Comparison of ENCODE assay signal across 20 cellular contexts in the genomic region with DNA sequence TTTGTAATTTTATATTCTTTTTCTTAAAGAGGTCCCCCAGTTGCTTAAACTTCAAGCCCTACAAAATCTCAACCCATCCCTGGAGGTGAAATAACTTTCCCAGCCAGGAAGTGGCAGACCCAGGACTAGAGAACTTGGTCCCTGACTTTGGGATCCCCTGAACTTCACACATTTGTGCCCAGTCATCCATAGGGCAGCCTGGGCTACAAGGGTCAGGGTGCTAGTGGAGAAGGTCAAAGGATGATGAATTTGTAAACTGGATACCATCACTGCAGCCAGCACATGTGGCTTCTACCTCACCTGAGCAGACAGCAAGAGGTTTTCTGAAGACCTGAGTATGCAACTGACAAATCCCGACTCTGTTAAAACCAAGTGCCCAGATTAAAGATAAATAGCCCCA. TPM values are rescaled to one million over a fixed set of nuclear protein-coding genes. Genes with fewer than 3 reads are reported as not detected.
DNase-seq lines count a peak whose midpoint lies in the region; ATAC-seq, FAIRE-seq and TF ChIP-seq lines count a peak whose summit lies in the region.
"Had no signal": no experiment of that assay in that cellular context is flagged by ENCODE, and none has a peak within 500 bp of the region (broad histone marks: within the 10 kb centered on the region; RNA-seq: fewer than 3 reads in every experiment).

No MANE protein-coding gene starts in this region.

- H3K9ac ChIP-seq in DND-41 (ENCODE audit: low read depth, low read length) (peak overlapping the region; percentile 20; the same call in 1 of the 2 replicates), K562 (ENCODE audit: insufficient read depth in 1 of 2, low read depth in 2 of 2, low read length in 2 of 2) (no peak overlapping the region)
- H3K9ac ChIP-seq: BLaER1 had no signal

- H3K27me3 Mint-ChIP-seq in activated CD8-positive, alpha-beta T cell treated with anti-CD3 and anti-CD28 coated beads, Interleukin-2, amount 10 ng/mL, durations not matched to agents 7 days and 5 days (ENCODE audit: low read depth): no peaks in the 10 kb centered on the region
- H3K27me3 Mint-ChIP-seq in activated CD8-positive, alpha-beta T cell treated with anti-CD3 and anti-CD28 coated beads for 36 hours: no peaks in the 10 kb centered on the region

- no peak overlapping the region for H3K4me3 ChIP-seq in DND-41 (ENCODE audit: low read depth in 1 of 2, low read length in 2 of 2)
- H3K4me3 ChIP-seq in K562: no peak overlapping the region
- no peak overlapping the region for H3K4me3 ChIP-seq in lung
- H3K4me3 ChIP-seq: BLaER1 had no signal

- POLR2A ChIA-PET in activated CD8-positive, alpha-beta T cell treated with anti-CD3 and anti-CD28 coated beads, Interleukin-2, amount 10 ng/mL, durations not matched to agents 7 days and 5 days (lab: Charles Lee): no interaction called here
- POLR2A ChIA-PET in activated CD8-positive, alpha-beta T cell treated with anti-CD3 and anti-CD28 coated beads for 36 hours (lab: Charles Lee): no interaction called here
- POLR2A ChIA-PET in K562 (lab: Yijun Ruan, JAX): interaction anchor here (0.6 kb wide), 1 partner anchor 14 kb away, joined by 3 read pairs; no protein-coding TSS in a partner anchor

- H3K4me2 ChIP-seq in DND-41 (ENCODE audit: insufficient read depth, low read length) (no peak overlapping the region), K562 (ENCODE audit: insufficient read depth, low read length) (no peak overlapping the region)
- H3K4me2 ChIP-seq: BLaER1 had no signal

- ATAC-seq in activated CD8-positive, alpha-beta T cell treated with anti-CD3 and anti-CD28 coated beads, Interleukin-2, amount 10 ng/mL, durations not matched to agents 7 days and 5 days: no peak
- ATAC-seq in activated CD8-positive, alpha-beta T cell treated with anti-CD3 and anti-CD28 coated beads for 36 hours: no peak
- ATAC-seq in DND-41 (ENCODE audit: insufficient read depth, low read depth) (no peak), K562 (no peak), lung (ENCODE audit: insufficient read depth, low FRiP score) (no peak), HG03159 (IDR thresholded peaks at IDR 0.05; ENCODE audit: unreplicated experiment) (no peak), HG03521 (IDR thresholded peaks at IDR 0.05; ENCODE audit: unreplicated experiment) (no peak)

- H2AFZ ChIP-seq in DND-41 (ENCODE audit: low read depth, low read length) (no peak overlapping the region), K562 (ENCODE audit: low read depth, low read length) (no peak overlapping the region; the same call in 1 of the 2 replicates)

- H3K9me3 Mint-ChIP-seq in activated CD8-positive, alpha-beta T cell treated with anti-CD3 and anti-CD28 coated beads, Interleukin-2, amount 10 ng/mL, durations not matched to agents 7 days and 5 days (ENCODE audit: insufficient read depth): no peaks in the 10 kb centered on the region
- H3K9me3 Mint-ChIP-seq in activated CD8-positive, alpha-beta T cell treated with anti-CD3 and anti-CD28 coated beads for 36 hours: no peaks in the 10 kb centered on the region
- H3K9me3 Mint-ChIP-seq: CD14-positive monocyte; CD4-positive, alpha-beta memory T cell; H9 had no signal

- TF ChIP-seq POLR2A in K562 (conservative IDR thresholded peaks at IDR 0.05): no peak

- peaks cover 98% of the 10 kb centered on the region for H3K4me1 ChIP-seq in DND-41 (ENCODE audit: insufficient read depth, low read length)
- peaks cover 3 to 28% of the 10 kb centered on the region in 2 experiments; a peak in 4 of 5 replicates for H3K4me1 ChIP-seq in K562 (replicated peaks in 1 of 2; ENCODE audit: control insufficient read depth in 2 of 2, insufficient read depth in 2 of 2, low read length in 2 of 2)
- peaks cover 12 to 15% of the 10 kb centered on the region in 2 donors for H3K4me1 ChIP-seq in lung (ENCODE audit: control insufficient read depth in 2 of 2, insufficient read depth in 2 of 2, low read length in 2 of 2)

- H3K9me3 ChIP-seq in DND-41 (ENCODE audit: insufficient read depth, low read length, severe bottlenecking): no peaks in the 10 kb centered on the region
- no peaks in the 10 kb centered on the region for H3K9me3 ChIP-seq in K562 (replicated peaks; ENCODE audit: control insufficient read depth, insufficient read depth, low read depth, low read length)
- no peaks in the 10 kb centered on the region for H3K9me3 ChIP-seq in lung (ENCODE audit: control insufficient read depth in 2 of 2, insufficient read depth in 1 of 2, low read length in 1 of 2)
- H3K9me3 ChIP-seq: BLaER1 had no signal

- CTCF ChIA-PET in activated CD8-positive, alpha-beta T cell treated with anti-CD3 and anti-CD28 coated beads, Interleukin-2, amount 10 ng/mL, durations not matched to agents 7 days and 5 days (lab: Charles Lee): no interaction called here
- CTCF ChIA-PET in activated CD8-positive, alpha-beta T cell treated with anti-CD3 and anti-CD28 coated beads for 36 hours (lab: Charles Lee): interaction anchor here (1.6 kb wide), 1 partner anchor 21 kb away, joined by 5 read pairs; no protein-coding TSS in a partner anchor
- CTCF ChIA-PET in K562 (lab: Yijun Ruan, JAX; ENCODE audit: low intra/inter-chr PET ratio): no interaction called here

- H4K20me1 ChIP-seq in DND-41 (ENCODE audit: insufficient read depth, low read length): no peaks in the 10 kb centered on the region
- H4K20me1 ChIP-seq in K562 (replicated peaks; ENCODE audit: control insufficient read depth, insufficient read depth, low read length): no peaks in the 10 kb centered on the region
- H4K20me1 ChIP-seq: BLaER1 had no signal

- H3K27ac ChIP-seq in DND-41 (ENCODE audit: low read length) (peak overlapping the region; percentile 80), K562 (ENCODE audit: extremely low read depth, low read depth, low read length) (no peak overlapping the region), lung (ENCODE audit: low read depth in 1 of 2, low read length in 1 of 2) (no peak overlapping the region)
- H3K27ac ChIP-seq: BLaER1, HL-60 had no signal

- in situ Hi-C loops in K562 (cut with MboI): no loop called here

- no peak overlapping the region for H3K4me3 Mint-ChIP-seq in activated CD8-positive, alpha-beta T cell treated with anti-CD3 and anti-CD28 coated beads, Interleukin-2, amount 10 ng/mL, durations not matched to agents 7 days and 5 days
- H3K4me3 Mint-ChIP-seq in activated CD8-positive, alpha-beta T cell treated with anti-CD3 and anti-CD28 coated beads for 36 hours: no peak overlapping the region
- H3K4me3 Mint-ChIP-seq: CD14-positive monocyte; CD4-positive, alpha-beta memory T cell; H9 had no signal

- 5% methylated on average over 1 of the region's 1 CpG for WGBS in K562 (ENCODE audit: insufficient coverage, low coverage, missing lambda C conversion rate)
- 88 to 96% methylated on average over 1 of the region's 1 CpG for WGBS in lung, 2 donors

- peak overlapping the region; percentile 8 for H3K27ac Mint-ChIP-seq in activated CD8-positive, alpha-beta T cell treated with anti-CD3 and anti-CD28 coated beads, Interleukin-2, amount 10 ng/mL, durations not matched to agents 7 days and 5 days
- no peak overlapping the region for H3K27ac Mint-ChIP-seq in activated CD8-positive, alpha-beta T cell treated with anti-CD3 and anti-CD28 coated beads for 36 hours
- H3K27ac Mint-ChIP-seq: CD4-positive, alpha-beta memory T cell; H9 had no signal

- no peaks in the 10 kb centered on the region for H3K9me1 ChIP-seq in K562 (ENCODE audit: control insufficient read depth, insufficient read depth, low read length)

- intact Hi-C loops in activated CD8-positive, alpha-beta T cell treated with anti-CD3 and anti-CD28 coated beads for 36 hours (cut with micrococcal nuclease): no loop called here
- intact Hi-C loops in K562 (cut with micrococcal nuclease): no loop called here

- TF ChIP-seq CTCF in activated CD8-positive, alpha-beta T cell treated with anti-CD3 and anti-CD28 coated beads for 36 hours (IDR thresholded peaks at IDR 0.05): no peak
- TF ChIP-seq CTCF in DND-41 (IDR thresholded peaks at IDR 0.05; ENCODE audit: borderline replicate concordance, extremely low read depth, low read length, poor library complexity, severe bottlenecking): no peak
- no peak for TF ChIP-seq CTCF in K562 (IDR thresholded peaks at IDR 0.05 in 2 of 3, conservative IDR thresholded peaks at IDR 0.05 in 1 of 3; ENCODE audit: insufficient read depth in 2 of 3, low read depth in 1 of 3, low read length in 3 of 3)
- TF ChIP-seq CTCF in lung (IDR thresholded peaks at IDR 0.05; ENCODE audit: control extremely low read depth, extremely low read depth): no peak
- TF ChIP-seq CTCF in D721Med (IDR thresholded peaks at IDR 0.05; ENCODE audit: insufficient read depth, missing control alignments): no peak

- FAIRE-seq in K562 (lab: Jason Lieb, UNC): no peak
- FAIRE-seq in D721Med (lab: Jason Lieb, UNC): no peak
- FAIRE-seq: G401.6, GM12891, GM19239, H1 had no signal

- H3K36me3 ChIP-seq in DND-41 (ENCODE audit: insufficient read depth, low read length) (peaks cover 19% of the 10 kb centered on the region), K562 (ENCODE audit: control insufficient read depth, insufficient read depth, low read length) (no peaks in the 10 kb centered on the region), lung (ENCODE audit: control insufficient read depth in 2 of 2, insufficient read depth in 2 of 2, low read length in 2 of 2) (no peaks in the 10 kb centered on the region)
- H3K36me3 ChIP-seq: BLaER1 had no signal

- TF ChIP-seq RAD21 in K562 (CRISPR knock-in tag; conservative IDR thresholded peaks at IDR 0.05 in 1 of 2, IDR thresholded peaks at IDR 0.05 in 1 of 2): no peak

- H3K4me1 Mint-ChIP-seq in activated CD8-positive, alpha-beta T cell treated with anti-CD3 and anti-CD28 coated beads, Interleukin-2, amount 10 ng/mL, durations not matched to agents 7 days and 5 days (ENCODE audit: low read depth): peaks cover 44% of the 10 kb centered on the region
- peaks cover 32% of the 10 kb centered on the region for H3K4me1 Mint-ChIP-seq in activated CD8-positive, alpha-beta T cell treated with anti-CD3 and anti-CD28 coated beads for 36 hours (ENCODE audit: low read depth)

- BruUV-seq in K562 (replicated peaks; lab: Mats Ljungman, UMichigan): no TSS peak

- no peaks in the 10 kb centered on the region for H3K36me3 Mint-ChIP-seq in activated CD8-positive, alpha-beta T cell treated with anti-CD3 and anti-CD28 coated beads, Interleukin-2, amount 10 ng/mL, durations not matched to agents 7 days and 5 days (ENCODE audit: low read depth)
- no peaks in the 10 kb centered on the region for H3K36me3 Mint-ChIP-seq in activated CD8-positive, alpha-beta T cell treated with anti-CD3 and anti-CD28 coated beads for 36 hours (ENCODE audit: low read depth)
- H3K36me3 Mint-ChIP-seq: CD14-positive monocyte; CD4-positive, alpha-beta memory T cell had no signal

- peaks cover 98% of the 10 kb centered on the region for H3K79me2 ChIP-seq in DND-41 (ENCODE audit: insufficient read depth, low read length)
- H3K79me2 ChIP-seq in K562 (ENCODE audit: control insufficient read depth, insufficient read depth, low read length): no peaks in the 10 kb centered on the region

- no peak for DNase-seq in activated CD8-positive, alpha-beta T cell treated with anti-CD3 and anti-CD28 coated beads, Interleukin-2, amount 10 ng/mL, durations not matched to agents 7 days and 5 days
- DNase-seq in activated CD8-positive, alpha-beta T cell treated with anti-CD3 and anti-CD28 coated beads for 36 hours: no peak
- DNase-seq in DND-41: peak; percentile 8
- no peak for DNase-seq in K562 (ENCODE audit: extremely low read depth in 1 of 4, low spot score in 3 of 4)
- DNase-seq in lung (ENCODE audit: low spot score): peak; percentile 11
- DNase-seq in D721Med (ENCODE audit: insufficient read length, low spot score): no peak
- DNase-seq: 8988T; CD4-positive, alpha-beta memory T cell; DMS 273 treated with DMSO at 0.1 percent for 48 hours; DMS53; H9 had no signal

- H3K27me3 ChIP-seq in DND-41 (ENCODE audit: insufficient read depth, low read length, poor library complexity): no peaks in the 10 kb centered on the region
- no peaks in the 10 kb centered on the region for H3K27me3 ChIP-seq in K562 (ENCODE audit: control insufficient read depth in 2 of 2, insufficient read depth in 2 of 2, low read length in 2 of 2)
- no peaks in the 10 kb centered on the region for H3K27me3 ChIP-seq in lung (ENCODE audit: control insufficient read depth, insufficient read depth)
- H3K27me3 ChIP-seq: BLaER1 had no signal

- TF ChIP-seq EP300 in K562 (IDR thresholded peaks at IDR 0.05; ENCODE audit: low read length): no peak

RNA-seq across cellular contexts. Expression of a gene that starts 31.4 kb away (rescaled TPM):
- total RNA-seq in activated CD8-positive, alpha-beta T cell treated with anti-CD3 and anti-CD28 coated beads, Interleukin-2, amount 10 ng/mL, durations not matched to agents 7 days and 5 days: 10 to 100 TPM; 10.8 to 11.8 TPM
- total RNA-seq in activated CD8-positive, alpha-beta T cell treated with anti-CD3 and anti-CD28 coated beads for 36 hours: 10 to 100 TPM; 18.6 to 20.4 TPM
- 1.9 and 2.5 TPM in 2 replicates for total RNA-seq in K562 (2011; cell fraction: chromatin; rRNA removed; ENCODE audit: low replicate concordance)
- 0.83 and 2.0 TPM in 2 replicates for total RNA-seq in K562 (2011; cell fraction: nucleolus; rRNA removed)
- total RNA-seq in K562 (2011; cell fraction: nucleoplasm; rRNA removed): 1.5 and 2.0 TPM in 2 replicates
- total RNA-seq in K562 (2014; rRNA removed) (0.09 and 0.16 TPM in 2 replicates), K562 (2014; rRNA removed; fragmentation: Illumina TruSeq; extraction: Trizol) (0.26 and 0.33 TPM in 2 replicates), K562 (2015; rRNA removed; fragmentation: Illumina TruSeq; extraction: Trizol) (0.11 and 0.23 TPM in 2 replicates), K562 (2021) (0.58 and 0.63 TPM in 2 replicates), lung (10 to 100 TPM in 1 of 2 donors, 1 to 10 TPM in 1; 8.9 to 14.7 TPM)
- polyA plus RNA-seq in K562 (2011; rRNA removed) (0.23 and 0.35 TPM in 2 replicates), K562 (2014; fragmentation: Illumina TruSeq; extraction: Trizol) (0.53 and 0.55 TPM in 2 replicates), K562 (2014; fragmentation: Nextera tagmentation; extraction: Ambion mirVana) (under 1 TPM in 1 of 2 experiments, not detected in 1; 0.11 TPM), K562 (2014; rRNA removed) (0.15 and 0.49 TPM in 2 replicates), lung (1 to 10 TPM; 7.0 to 8.7 TPM)
- polyA plus RNA-seq in K562 (2011; cell fraction: cytosol; rRNA removed): 0.28 and 0.54 TPM in 2 replicates
- polyA plus RNA-seq in K562 (2011; cell fraction: nucleus; rRNA removed): 0.38 and 0.65 TPM in 2 replicates
- 0.43 and 0.93 TPM in 2 replicates for polyA plus RNA-seq in K562 (2012)
- polyA minus RNA-seq in K562 (2011; rRNA and poly(A)+ RNA removed): 0.45 and 0.74 TPM in 2 replicates
- polyA minus RNA-seq in K562 (2011; cell fraction: cytosol; rRNA and poly(A)+ RNA removed): 0.55 TPM in 1 of 2 replicates, not detected in the other
- 0.11 and 0.40 TPM in 2 replicates for polyA minus RNA-seq in K562 (2011; cell fraction: nucleus; rRNA and poly(A)+ RNA removed)

Comparison
In these comparisons a context has a peak if more than half of its experiments do, and no peak if none do; other contexts are left out.
1. DNase-seq: peak in DND-41 (single experiment) and lung (single experiment); none in activated CD8-positive, alpha-beta T cell treated with anti-CD3 and anti-CD28 coated beads, Interleukin-2, amount 10 ng/mL, durations not matched to agents 7 days and 5 days (single experiment), activated CD8-positive, alpha-beta T cell treated with anti-CD3 and anti-CD28 coated beads for 36 hours (single experiment), K562 (0 of 4) and D721Med (single experiment).